In genomic region chr12:112711026-112711425, GRCh38 we compare ENCODE assay signal across 27 cellular contexts.
"Had no signal": no experiment of that assay in that cellular context is flagged by ENCODE, and none has a peak within 500 bp of the region (broad histone marks: within the 10 kb centered on the region; RNA-seq: fewer than 3 reads in every experiment).

No MANE protein-coding gene starts in this region.

- H3K4me1 Mint-ChIP-seq: activated naive CD4-positive, alpha-beta T cell treated with anti-CD3 and anti-CD28 coated beads, Interleukin-2, amount 50 U/mL, for 24 hours had no signal

- DNase-seq: activated CD4-positive, alpha-beta T cell treated with anti-CD3 and anti-CD28 coated beads for 48 hours; activated CD4-positive, alpha-beta T cell treated with anti-CD3 and anti-CD28 coated beads, Interleukin-2, amount 50 U/mL, for 4 hours; activated CD4-positive, CD25-positive, alpha-beta regulatory T cell treated with anti-CD3 and anti-CD28 coated beads, Interleukin-2, amount 50 U/mL, for 72 hours; activated CD8-positive, alpha-beta memory T cell treated with anti-CD3 and anti-CD28 coated beads, Interleukin-2, amount 50 U/mL, for 48 hours; activated CD8-positive, alpha-beta T cell treated with anti-CD3 and anti-CD28 coated beads, Interleukin-2, amount 10 ng/mL, durations not matched to agents 7 days and 5 days; activated effector memory CD4-positive, alpha-beta T cell treated with Interleukin-2 at 50 U/mL for 16 hours; activated naive CD4-positive, alpha-beta T cell; activated T-cell treated with anti-CD3 and anti-CD28 coated beads, Interleukin-2, amount 50 U/mL, for 24 hours; aorta; body of pancreas; MM.1S; NCI-H1105; NCI-H1436 treated with DMSO at 0.1 percent for 48 hours; NCI-H187; NCI-H2081 treated with DMSO at 0.1 percent for 48 hours; NCI-H510A; Peyer's patch; Right ventricle myocardium superior; SJCRH30; T-helper 9 cell had no signal

- H3K27me3 ChIP-seq: Peyer's patch, SJCRH30 had no signal

- H3K27me3 Mint-ChIP-seq: activated T-cell treated with anti-CD3 and anti-CD28 coated beads, Interleukin-2, amount 50 U/mL, for 24 hours had no signal

- H3K27ac Mint-ChIP-seq: activated CD8-positive, alpha-beta T cell treated with anti-CD3 and anti-CD28 coated beads, Interleukin-2, amount 10 ng/mL, durations not matched to agents 7 days and 5 days; activated naive CD4-positive, alpha-beta T cell treated with anti-CD3 and anti-CD28 coated beads, Interleukin-2, amount 50 U/mL, for 24 hours; activated T-cell treated with anti-CD3 and anti-CD28 coated beads, Interleukin-2, amount 50 U/mL, for 24 hours; activated T-helper 1 cell treated with anti-CD3 and anti-CD28 coated beads, Interleukin-12 subunit alpha, Interleukin-12 subunit beta, Interleukin-2, Interleukin-4 antibody, amounts not matched to agents 30 ng/mL and 10 ng/mL and 1 ng/mL, durations not matched to agents 14 hours and 24 hours and 36 hours; T-helper 1 cell treated with Interleukin-12 subunit alpha and Interleukin-12 subunit beta and Interleukin-4 antibody, amounts not matched to agents 30 μg/mL and 1 μg/mL, for 36 hours; WTC11 had no signal

- H3K27ac ChIP-seq: body of pancreas, Peyer's patch, RWPE1, SJCRH30 had no signal

- H3K36me3 ChIP-seq: Peyer's patch, SJCRH30 had no signal

- H3K4me3 Mint-ChIP-seq: activated CD8-positive, alpha-beta T cell treated with anti-CD3 and anti-CD28 coated beads, Interleukin-2, amount 10 ng/mL, durations not matched to agents 7 days and 5 days; activated naive CD4-positive, alpha-beta T cell treated with anti-CD3 and anti-CD28 coated beads, Interleukin-2, amount 50 U/mL, for 24 hours; activated T-cell treated with anti-CD3 and anti-CD28 coated beads, Interleukin-2, amount 50 U/mL, for 24 hours; activated T-helper 1 cell treated with anti-CD3 and anti-CD28 coated beads, Interleukin-12 subunit alpha, Interleukin-12 subunit beta, Interleukin-2, Interleukin-4 antibody, amounts not matched to agents 30 ng/mL and 10 ng/mL and 1 ng/mL, durations not matched to agents 14 hours and 24 hours and 36 hours; central memory CD8-positive, alpha-beta T cell; T-helper 1 cell treated with Interleukin-12 subunit alpha and Interleukin-12 subunit beta and Interleukin-4 antibody, amounts not matched to agents 30 μg/mL and 1 μg/mL, for 36 hours; WTC11 had no signal

- H3K4me1 ChIP-seq: body of pancreas, Peyer's patch, SJCRH30 had no signal

- H3K9me3 ChIP-seq: body of pancreas, Peyer's patch, SJCRH30 had no signal

- H3K36me3 Mint-ChIP-seq: activated naive CD4-positive, alpha-beta T cell treated with anti-CD3 and anti-CD28 coated beads, Interleukin-2, amount 50 U/mL, for 24 hours; WTC11 had no signal

- H3K4me3 ChIP-seq: body of pancreas, Peyer's patch, SJCRH30 had no signal

- H3K9me3 Mint-ChIP-seq: activated naive CD4-positive, alpha-beta T cell treated with anti-CD3 and anti-CD28 coated beads, Interleukin-2, amount 50 U/mL, for 24 hours; activated T-cell treated with anti-CD3 and anti-CD28 coated beads, Interleukin-2, amount 50 U/mL, for 24 hours; activated T-helper 1 cell treated with anti-CD3 and anti-CD28 coated beads, Interleukin-12 subunit alpha, Interleukin-12 subunit beta, Interleukin-2, Interleukin-4 antibody, amounts not matched to agents 30 ng/mL and 10 ng/mL and 1 ng/mL, durations not matched to agents 14 hours and 24 hours and 36 hours; central memory CD8-positive, alpha-beta T cell; T-helper 1 cell treated with Interleukin-12 subunit alpha and Interleukin-12 subunit beta and Interleukin-4 antibody, amounts not matched to agents 30 μg/mL and 1 μg/mL, for 36 hours; WTC11 had no signal

- ATAC-seq: activated CD8-positive, alpha-beta T cell treated with anti-CD3 and anti-CD28 coated beads, Interleukin-2, amount 10 ng/mL, durations not matched to agents 7 days and 5 days; body of pancreas; SK-N-SH treated with all-trans-retinoic acid at 6 μM for 48 hours had no signal
